ENCODE assay signal across 8 cellular contexts in the genomic region with DNA sequence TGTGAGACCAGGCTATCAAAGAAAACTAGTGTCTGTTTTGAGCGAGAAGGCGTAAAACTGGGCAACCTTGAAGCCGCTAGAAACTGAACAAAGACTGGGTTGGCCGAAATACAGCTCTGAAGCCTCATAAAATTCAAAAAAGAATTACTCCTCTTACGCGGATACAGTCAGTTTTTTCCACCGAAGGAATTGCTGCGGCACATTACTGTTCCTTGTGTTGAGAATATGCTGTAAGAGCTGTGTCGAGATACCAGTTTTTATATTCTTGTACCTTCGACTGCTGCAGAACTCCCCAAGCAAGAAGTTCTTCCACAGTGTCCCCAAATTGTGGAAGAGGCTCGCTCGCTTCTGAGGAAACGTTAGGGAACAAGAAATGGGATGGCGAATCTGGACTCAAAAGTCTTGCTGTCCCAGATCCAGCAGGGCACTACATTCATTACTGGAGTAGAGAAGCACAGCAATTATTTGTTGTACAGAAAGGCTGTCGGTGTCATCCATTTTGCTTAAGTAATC. TPM values are rescaled to one million over a fixed set of nuclear protein-coding genes. Genes with fewer than 3 reads are reported as not detected.
DNase-seq lines count a peak whose midpoint lies in the region; ATAC-seq lines count a peak whose summit lies in the region.

No MANE protein-coding gene starts in this region.

- DNase-seq in activated CD8-positive, alpha-beta memory T cell treated with anti-CD3 and anti-CD28 coated beads, Interleukin-2, amount 10 ng/mL, durations not matched to agents 7 days and 5 days: no peak
- DNase-seq in activated CD8-positive, alpha-beta memory T cell treated with anti-CD3 and anti-CD28 coated beads for 24 hours: no peak
- no peak for DNase-seq in activated naive CD8-positive, alpha-beta T cell treated with anti-CD3 and anti-CD28 coated beads, Interleukin-2, amount 10 ng/mL, durations not matched to agents 7 days and 5 days
- peak; percentile 13 for DNase-seq in stromal cell of bone marrow (ENCODE audit: low read depth)
- no peak for DNase-seq in NOMO-1 treated with DMSO at 0.1 percent for 48 hours (lab: John Stamatoyannopoulos, UW; ENCODE audit: unreplicated experiment)
- DNase-seq in DMS114 treated with DMSO at 0.1 percent for 48 hours (lab: John Stamatoyannopoulos, UW; ENCODE audit: unreplicated experiment): no peak

- H3K4me3 ChIP-seq in iPS-18c (ENCODE audit: insufficient read depth, low read depth, low read length): peak overlapping the region; percentile 78

- POLR2A ChIA-PET in activated naive CD8-positive, alpha-beta T cell treated with anti-CD3 and anti-CD28 coated beads, Interleukin-2, amount 10 ng/mL, durations not matched to agents 7 days and 5 days (lab: Charles Lee): interaction anchor here (1.0 to 2.7 kb wide), 3 partner anchors 38 to 358 kb away, joined by 3 to 33 read pairs (median 7); a partner anchor contains a TSS

- no peaks in the 10 kb centered on the region for H3K9me3 ChIP-seq in iPS-18c (ENCODE audit: control insufficient read depth, insufficient read depth, low read length)

- H3K27ac Mint-ChIP-seq in activated CD8-positive, alpha-beta memory T cell treated with anti-CD3 and anti-CD28 coated beads, Interleukin-2, amount 10 ng/mL, durations not matched to agents 7 days and 5 days: peak overlapping the region; percentile 97
- H3K27ac Mint-ChIP-seq in activated naive CD8-positive, alpha-beta T cell treated with anti-CD3 and anti-CD28 coated beads, Interleukin-2, amount 10 ng/mL, durations not matched to agents 7 days and 5 days: peak overlapping the region; percentile 100

- H3K4me3 Mint-ChIP-seq in activated CD8-positive, alpha-beta memory T cell treated with anti-CD3 and anti-CD28 coated beads, Interleukin-2, amount 10 ng/mL, durations not matched to agents 7 days and 5 days: peak overlapping the region; percentile 95
- H3K4me3 Mint-ChIP-seq in activated naive CD8-positive, alpha-beta T cell treated with anti-CD3 and anti-CD28 coated beads, Interleukin-2, amount 10 ng/mL, durations not matched to agents 7 days and 5 days: peak overlapping the region; percentile 100

- H3K4me1 Mint-ChIP-seq in activated CD8-positive, alpha-beta memory T cell treated with anti-CD3 and anti-CD28 coated beads, Interleukin-2, amount 10 ng/mL, durations not matched to agents 7 days and 5 days: peaks cover 30% of the 10 kb centered on the region
- H3K4me1 Mint-ChIP-seq in activated naive CD8-positive, alpha-beta T cell treated with anti-CD3 and anti-CD28 coated beads, Interleukin-2, amount 10 ng/mL, durations not matched to agents 7 days and 5 days: peaks cover 21% of the 10 kb centered on the region

- H3K27me3 Mint-ChIP-seq in activated CD8-positive, alpha-beta memory T cell treated with anti-CD3 and anti-CD28 coated beads, Interleukin-2, amount 10 ng/mL, durations not matched to agents 7 days and 5 days: peaks cover 14% of the 10 kb centered on the region
- H3K27me3 Mint-ChIP-seq in activated naive CD8-positive, alpha-beta T cell treated with anti-CD3 and anti-CD28 coated beads, Interleukin-2, amount 10 ng/mL, durations not matched to agents 7 days and 5 days: peaks cover 19% of the 10 kb centered on the region

- peaks cover 24% of the 10 kb centered on the region for H3K36me3 Mint-ChIP-seq in activated CD8-positive, alpha-beta memory T cell treated with anti-CD3 and anti-CD28 coated beads, Interleukin-2, amount 10 ng/mL, durations not matched to agents 7 days and 5 days
- H3K36me3 Mint-ChIP-seq in activated naive CD8-positive, alpha-beta T cell treated with anti-CD3 and anti-CD28 coated beads, Interleukin-2, amount 10 ng/mL, durations not matched to agents 7 days and 5 days: peaks cover 18% of the 10 kb centered on the region

- H3K9me3 Mint-ChIP-seq in activated CD8-positive, alpha-beta memory T cell treated with anti-CD3 and anti-CD28 coated beads, Interleukin-2, amount 10 ng/mL, durations not matched to agents 7 days and 5 days (ENCODE audit: low read depth): no peaks in the 10 kb centered on the region
- H3K9me3 Mint-ChIP-seq in activated naive CD8-positive, alpha-beta T cell treated with anti-CD3 and anti-CD28 coated beads, Interleukin-2, amount 10 ng/mL, durations not matched to agents 7 days and 5 days: no peaks in the 10 kb centered on the region

- CTCF ChIA-PET in activated CD8-positive, alpha-beta memory T cell treated with anti-CD3 and anti-CD28 coated beads, Interleukin-2, amount 10 ng/mL, durations not matched to agents 7 days and 5 days (lab: Charles Lee): interaction anchor here (0.8 to 1.3 kb wide), 3 partner anchors 14 to 40 kb away, joined by 3 to 4 read pairs (median 3); no protein-coding TSS in a partner anchor

- no peak for ATAC-seq in activated CD8-positive, alpha-beta memory T cell treated with anti-CD3 and anti-CD28 coated beads, Interleukin-2, amount 10 ng/mL, durations not matched to agents 7 days and 5 days
- peak; percentile 9 for ATAC-seq in HG03460 (IDR thresholded peaks at IDR 0.05; ENCODE audit: unreplicated experiment)
- ATAC-seq in activated naive CD8-positive, alpha-beta T cell treated with anti-CD3 and anti-CD28 coated beads, Interleukin-2, amount 10 ng/mL, durations not matched to agents 7 days and 5 days (ENCODE audit: low read depth): peak; percentile 37

RNA-seq across cellular contexts. Expression of a gene that starts 0.5 kb away (rescaled TPM):
- 100 to 1,000 TPM; 377 to 456 TPM for total RNA-seq in activated CD8-positive, alpha-beta memory T cell treated with anti-CD3 and anti-CD28 coated beads, Interleukin-2, amount 10 ng/mL, durations not matched to agents 7 days and 5 days
- total RNA-seq in activated naive CD8-positive, alpha-beta T cell treated with anti-CD3 and anti-CD28 coated beads, Interleukin-2, amount 10 ng/mL, durations not matched to agents 7 days and 5 days: 100 to 1,000 TPM; 358 to 367 TPM

RNA-seq across cellular contexts. Expression of a gene that starts 38.3 kb away (rescaled TPM):
- total RNA-seq in activated CD8-positive, alpha-beta memory T cell treated with anti-CD3 and anti-CD28 coated beads, Interleukin-2, amount 10 ng/mL, durations not matched to agents 7 days and 5 days: not detected
- not detected for total RNA-seq in activated naive CD8-positive, alpha-beta T cell treated with anti-CD3 and anti-CD28 coated beads, Interleukin-2, amount 10 ng/mL, durations not matched to agents 7 days and 5 days

RNA-seq across cellular contexts. Expression of a gene that starts 40.5 kb away (rescaled TPM):
- total RNA-seq in activated CD8-positive, alpha-beta memory T cell treated with anti-CD3 and anti-CD28 coated beads, Interleukin-2, amount 10 ng/mL, durations not matched to agents 7 days and 5 days: 10 to 100 TPM; 39.9 to 54.4 TPM
- total RNA-seq in activated naive CD8-positive, alpha-beta T cell treated with anti-CD3 and anti-CD28 coated beads, Interleukin-2, amount 10 ng/mL, durations not matched to agents 7 days and 5 days: 10 to 100 TPM; 51.5 to 61.6 TPM
